16 cellular contexts compared by ENCODE assay signal in the genomic region with DNA sequence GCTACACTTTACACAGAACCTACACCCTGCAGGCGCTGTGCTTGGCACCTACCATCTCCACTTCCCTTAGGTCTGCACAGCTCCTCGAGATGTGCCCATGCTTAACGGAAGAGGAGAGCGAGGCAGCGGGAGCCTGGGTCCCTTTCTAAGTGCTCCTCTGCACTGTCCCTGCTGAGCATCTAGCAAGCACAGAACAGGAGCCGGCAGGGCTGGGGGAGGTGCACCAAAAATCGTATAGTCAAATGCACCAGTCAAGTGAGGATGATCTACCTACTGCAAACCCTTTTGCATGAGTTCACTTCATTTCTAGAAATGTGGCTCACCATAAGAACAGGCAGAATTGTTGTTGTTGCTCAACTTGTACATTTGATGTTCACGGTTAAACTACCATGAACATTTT.
DNase-seq lines count a peak whose midpoint lies in the region; TF ChIP-seq lines count a peak whose summit lies in the region.
"Had no signal": no experiment of that assay in that cellular context is flagged by ENCODE, and none has a peak within 500 bp of the region (broad histone marks: within the 10 kb centered on the region; RNA-seq: fewer than 3 reads in every experiment).

No MANE protein-coding gene starts in this region.

- H3K9me3 Mint-ChIP-seq in nephron: peaks cover 17% of the 10 kb centered on the region

- peaks cover 64% of the 10 kb centered on the region for H3K36me3 Mint-ChIP-seq in nephron (ENCODE audit: low read depth)

- peak overlapping the region; percentile 78 to 94 (median 91) for H3K27ac Mint-ChIP-seq in nephron

- H3K4me1 Mint-ChIP-seq in nephron: peaks cover 36% of the 10 kb centered on the region

- H3K4me3 ChIP-seq in NT2/D1 (ENCODE audit: insufficient read length, low read depth): no peak overlapping the region
- no peak overlapping the region for H3K4me3 ChIP-seq in stomach smooth muscle (ENCODE audit: low read length in 2 of 2)
- H3K4me3 ChIP-seq: GM12878 had no signal

- H3K9me3 ChIP-seq in NT2/D1 (ENCODE audit: insufficient read depth, low read length) (no peaks in the 10 kb centered on the region), stomach smooth muscle (ENCODE audit: control insufficient read depth in 2 of 2, low read length in 2 of 2) (no peaks in the 10 kb centered on the region)

- H3K36me3 ChIP-seq in NT2/D1 (ENCODE audit: insufficient read depth, insufficient read length, low read length) (peaks cover 24% of the 10 kb centered on the region), stomach smooth muscle (ENCODE audit: control insufficient read depth in 2 of 2, insufficient read depth in 2 of 2, low read length in 2 of 2) (no peaks in the 10 kb centered on the region)
- H3K36me3 ChIP-seq: WERI-Rb-1 had no signal

- DNase-seq in NT2/D1 (ENCODE audit: low read depth, low spot score): no peak
- DNase-seq in caudate nucleus (lab: John Stamatoyannopoulos, UW): peak in 1 of 61 donors; percentile 49
- no peak for DNase-seq in activated effector memory CD4-positive, alpha-beta T cell treated with Interleukin-2 at 50 U/mL for 16 hours
- no peak for DNase-seq in inferior parietal cortex (ENCODE audit: extremely low spot score)
- DNase-seq in activated CD4-positive, alpha-beta T cell treated with anti-CD3 and anti-CD28 coated beads, Interleukin-2, amount 50 U/mL, for 4 hours: no peak
- DNase-seq: activated gamma-delta T cell treated with Interleukin-2 at 50 U/mL for 16 hours, AML-193, GOT3, NCI-H1048, NCI-H82, WERI-Rb-1 had no signal

- no peak overlapping the region for H3K4me3 Mint-ChIP-seq in nephron

- H3K9ac ChIP-seq in NT2/D1 (ENCODE audit: insufficient read length, low read depth) (peak overlapping the region; percentile 38), stomach smooth muscle (ENCODE audit: low read length in 2 of 2) (no peak overlapping the region)
- H3K9ac ChIP-seq: KMS-11 had no signal

- H3K27me3 ChIP-seq in NT2/D1 (ENCODE audit: insufficient read depth, insufficient read length) (no peaks in the 10 kb centered on the region), stomach smooth muscle (ENCODE audit: control insufficient read depth in 1 of 2, insufficient read depth in 2 of 2, low read length in 2 of 2) (no peaks in the 10 kb centered on the region)

- no peaks in the 10 kb centered on the region for H3K27me3 Mint-ChIP-seq in nephron (ENCODE audit: low read depth)
- H3K27me3 Mint-ChIP-seq: progenitor cell of endocrine pancreas had no signal

- H3K4me1 ChIP-seq in NT2/D1 (ENCODE audit: insufficient read depth, insufficient read length) (peaks cover 23% of the 10 kb centered on the region), stomach smooth muscle (ENCODE audit: control insufficient read depth, insufficient read depth, low read length) (peaks cover 29% of the 10 kb centered on the region)

- H3K27ac ChIP-seq in caudate nucleus (ENCODE audit: low read depth, low read length): peak overlapping the region; percentile 54
- H3K27ac ChIP-seq in stomach smooth muscle (ENCODE audit: low read length): peak overlapping the region; percentile 41
- H3K27ac ChIP-seq: KMS-11, WERI-Rb-1 had no signal

- no peak for TF ChIP-seq CTCF in nephron (IDR thresholded peaks at IDR 0.05; ENCODE audit: unreplicated experiment in 3 of 3)
